ENCODE assay signal across 21 cellular contexts in genomic region chr11:78161937-78162336, GRCh38. TPM values are rescaled to one million over a fixed set of nuclear protein-coding genes. Genes with fewer than 3 reads are reported as not detected.
DNase-seq lines count a peak whose midpoint lies in the region; ATAC-seq and TF ChIP-seq lines count a peak whose summit lies in the region.
"Had no signal": no experiment of that assay in that cellular context is flagged by ENCODE, and none has a peak within 500 bp of the region (broad histone marks: within the 10 kb centered on the region; RNA-seq: fewer than 3 reads in every experiment).

No MANE protein-coding gene starts in this region.

- H3K4me1 ChIP-seq in right atrium auricular region: peaks cover 0 to 15% of the 10 kb centered on the region in 2 donors
- H3K4me1 ChIP-seq in CD8-positive, alpha-beta T cell (ENCODE audit: insufficient read depth, low read length): no peaks in the 10 kb centered on the region
- H3K4me1 ChIP-seq in effector memory CD4-positive, alpha-beta T cell (ENCODE audit: control insufficient read depth, insufficient read depth, low read length, poor library complexity, severe bottlenecking): no peaks in the 10 kb centered on the region
- H3K4me1 ChIP-seq: BLaER1 treated with 17β-estradiol and CSF1 and Interleukin-3, amounts not matched to agents 10 nM and 100 nM had no signal

- no peaks in the 10 kb centered on the region for H3K9me3 Mint-ChIP-seq in CD8-positive, alpha-beta T cell
- H3K9me3 Mint-ChIP-seq: activated naive CD4-positive, alpha-beta T cell treated with anti-CD3 and anti-CD28 coated beads, Interleukin-2, amount 50 U/mL, for 24 hours; activated T-cell treated with anti-CD3 and anti-CD28 coated beads, Interleukin-2, amount 50 U/mL, for 24 hours had no signal

- POLR2A ChIA-PET in CD8-positive, alpha-beta T cell (lab: Charles Lee): no interaction called here

- H3K36me3 ChIP-seq in right atrium auricular region: no peaks in the 10 kb centered on the region
- no peaks in the 10 kb centered on the region for H3K36me3 ChIP-seq in CD8-positive, alpha-beta T cell (ENCODE audit: insufficient read depth, low read length)
- no peaks in the 10 kb centered on the region for H3K36me3 ChIP-seq in effector memory CD4-positive, alpha-beta T cell (ENCODE audit: control insufficient read depth, insufficient read depth, low read length)
- H3K36me3 ChIP-seq: BLaER1 treated with 17β-estradiol and CSF1 and Interleukin-3, amounts not matched to agents 10 nM and 100 nM; tibial nerve had no signal

- H3K27me3 ChIP-seq in right atrium auricular region: no peaks in the 10 kb centered on the region
- no peaks in the 10 kb centered on the region for H3K27me3 ChIP-seq in CD8-positive, alpha-beta T cell (ENCODE audit: insufficient read depth, low read length)
- H3K27me3 ChIP-seq in effector memory CD4-positive, alpha-beta T cell (replicated peaks; ENCODE audit: control insufficient read depth, insufficient read depth, low read length, poor library complexity, severe bottlenecking): no peaks in the 10 kb centered on the region
- H3K27me3 ChIP-seq: BLaER1 treated with 17β-estradiol and CSF1 and Interleukin-3, amounts not matched to agents 10 nM and 100 nM; body of pancreas; tibial nerve had no signal

- CTCF ChIA-PET in CD8-positive, alpha-beta T cell (lab: Charles Lee): interaction anchor here (1.3 kb wide), 1 partner anchor 9 kb away, joined by 3 read pairs; no protein-coding TSS in a partner anchor

- no peak overlapping the region for H3K27ac Mint-ChIP-seq in CD8-positive, alpha-beta T cell
- H3K27ac Mint-ChIP-seq: activated naive CD4-positive, alpha-beta T cell treated with anti-CD3 and anti-CD28 coated beads, Interleukin-2, amount 50 U/mL, for 24 hours; activated T-cell treated with anti-CD3 and anti-CD28 coated beads, Interleukin-2, amount 50 U/mL, for 24 hours had no signal

- ATAC-seq in Right ventricle myocardium inferior: no peak
- no peak for ATAC-seq in CD8-positive, alpha-beta T cell
- ATAC-seq: body of pancreas, left lobe of liver had no signal

- no peaks in the 10 kb centered on the region for H3K4me1 Mint-ChIP-seq in CD8-positive, alpha-beta T cell (ENCODE audit: low read depth)
- H3K4me1 Mint-ChIP-seq: activated naive CD4-positive, alpha-beta T cell treated with anti-CD3 and anti-CD28 coated beads, Interleukin-2, amount 50 U/mL, for 24 hours had no signal

- no peaks in the 10 kb centered on the region for H3K36me3 Mint-ChIP-seq in CD8-positive, alpha-beta T cell
- H3K36me3 Mint-ChIP-seq: activated naive CD4-positive, alpha-beta T cell treated with anti-CD3 and anti-CD28 coated beads, Interleukin-2, amount 50 U/mL, for 24 hours had no signal

- no peak for TF ChIP-seq CTCF in right atrium auricular region (IDR thresholded peaks at IDR 0.05)
- TF ChIP-seq CTCF in fibroblast of villous mesenchyme (IDR thresholded peaks at IDR 0.05; ENCODE audit: insufficient read depth, low read depth, low read length): no peak
- TF ChIP-seq CTCF in CD8-positive, alpha-beta T cell (IDR thresholded peaks at IDR 0.05): no peak

- H3K4me3 ChIP-seq in right atrium auricular region: no peak overlapping the region
- no peak overlapping the region for H3K4me3 ChIP-seq in fibroblast of villous mesenchyme (ENCODE audit: low read depth, low read length)
- H3K4me3 ChIP-seq in CD8-positive, alpha-beta T cell (ENCODE audit: low read depth, low read length): no peak overlapping the region
- H3K4me3 ChIP-seq in effector memory CD4-positive, alpha-beta T cell (ENCODE audit: insufficient read depth, low read depth, low read length, poor library complexity, severe bottlenecking): no peak overlapping the region
- H3K4me3 ChIP-seq: BLaER1 treated with 17β-estradiol and CSF1 and Interleukin-3, amounts not matched to agents 10 nM and 100 nM; body of pancreas; skin epidermis; tibial nerve had no signal

- H3K4me3 Mint-ChIP-seq in CD8-positive, alpha-beta T cell: no peak overlapping the region
- H3K4me3 Mint-ChIP-seq: activated naive CD4-positive, alpha-beta T cell treated with anti-CD3 and anti-CD28 coated beads, Interleukin-2, amount 50 U/mL, for 24 hours; activated T-cell treated with anti-CD3 and anti-CD28 coated beads, Interleukin-2, amount 50 U/mL, for 24 hours had no signal

- peak; percentile 62 for DNase-seq in Right ventricle myocardium inferior (ENCODE audit: missing footprints)
- no peak for DNase-seq in right atrium auricular region (ENCODE audit: low spot score)
- peak; percentile 45 for DNase-seq in fibroblast of villous mesenchyme (ENCODE audit: low read depth)
- DNase-seq in mucosa of gallbladder (ENCODE audit: low spot score): peak; percentile 60
- DNase-seq in CD8-positive, alpha-beta T cell: no peak
- no peak for DNase-seq in activated CD4-positive, alpha-beta T cell treated with anti-CD3 and anti-CD28 coated beads, Interleukin-2, amount 50 U/mL, for 48 hours
- DNase-seq in effector memory CD4-positive, alpha-beta T cell: no peak
- DNase-seq in NCI-H226: no peak
- DNase-seq: activated CD4-positive, alpha-beta T cell treated with anti-CD3 and anti-CD28 coated beads, Interleukin-2, amount 50 U/mL, for 4 hours; activated T-cell treated with anti-CD3 and anti-CD28 coated beads, Interleukin-2, amount 50 U/mL, for 24 hours; DMS 273 treated with DMSO at 0.1 percent for 48 hours; KG1; NCI-H774; SW 1271 had no signal

- H3K9me3 ChIP-seq in right atrium auricular region: no peaks in the 10 kb centered on the region
- no peaks in the 10 kb centered on the region for H3K9me3 ChIP-seq in CD8-positive, alpha-beta T cell (ENCODE audit: low read length)
- no peaks in the 10 kb centered on the region for H3K9me3 ChIP-seq in effector memory CD4-positive, alpha-beta T cell (ENCODE audit: control insufficient read depth, low read length)
- H3K9me3 ChIP-seq: BLaER1 treated with 17β-estradiol and CSF1 and Interleukin-3, amounts not matched to agents 10 nM and 100 nM; body of pancreas; tibial nerve had no signal

- no peaks in the 10 kb centered on the region for H3K27me3 Mint-ChIP-seq in CD8-positive, alpha-beta T cell (ENCODE audit: low read depth)
- H3K27me3 Mint-ChIP-seq: activated naive CD4-positive, alpha-beta T cell treated with anti-CD3 and anti-CD28 coated beads, Interleukin-2, amount 50 U/mL, for 24 hours; activated T-cell treated with anti-CD3 and anti-CD28 coated beads, Interleukin-2, amount 50 U/mL, for 24 hours had no signal

- H3K27ac ChIP-seq in right atrium auricular region: peak overlapping the region in 1 of 2 donors; percentile 6
- no peak overlapping the region for H3K27ac ChIP-seq in CD8-positive, alpha-beta T cell (ENCODE audit: low read depth, low read length)
- H3K27ac ChIP-seq in effector memory CD4-positive, alpha-beta T cell (ENCODE audit: insufficient read depth, low read length, poor library complexity, severe bottlenecking): no peak overlapping the region
- H3K27ac ChIP-seq: BLaER1 treated with 17β-estradiol and CSF1 and Interleukin-3, amounts not matched to agents 10 nM and 100 nM; body of pancreas; HL-60; skin epidermis had no signal

- intact Hi-C loops in Right ventricle myocardium inferior (cut with DNase I): loop anchor here (10.0 kb wide), 1 partner anchor 413 kb away; the partner anchor contains the start of gene NARS2
- intact Hi-C loops in CD8-positive, alpha-beta T cell (cut with DNase I, micrococcal nuclease): no loop called here

RNA-seq across cellular contexts. Expression of gene ALG8, which starts 22.5 kb away (rescaled TPM):
- total RNA-seq in Right ventricle myocardium inferior (16.7 TPM), right atrium auricular region (10 to 100 TPM; 16.5 to 22.5 TPM), fibroblast of villous mesenchyme (37.7 and 60.9 TPM in 2 replicates), mucosa of gallbladder (33.3 TPM)
- total RNA-seq in CD8-positive, alpha-beta T cell: 10 to 100 TPM; 14.2 to 17.5 TPM

RNA-seq across cellular contexts. Expression of gene KCTD21, which starts 26.5 kb away (rescaled TPM):
- total RNA-seq in Right ventricle myocardium inferior: 10.6 TPM
- total RNA-seq in right atrium auricular region: 10 to 100 TPM in 1 of 2 donors, 1 to 10 TPM in 1; 9.8 to 12.9 TPM
- total RNA-seq in fibroblast of villous mesenchyme: 8.1 and 11.2 TPM in 2 replicates
- total RNA-seq in mucosa of gallbladder: 16.4 TPM
- 1 to 10 TPM; 3.0 to 3.4 TPM for total RNA-seq in CD8-positive, alpha-beta T cell

RNA-seq across cellular contexts. Expression of gene USP35, which starts 26.8 kb away (rescaled TPM):
- total RNA-seq in Right ventricle myocardium inferior: 6.2 TPM
- 1 to 10 TPM; 8.0 to 8.6 TPM for total RNA-seq in right atrium auricular region
- 10.8 and 12.9 TPM in 2 replicates for total RNA-seq in fibroblast of villous mesenchyme
- 10.4 TPM for total RNA-seq in mucosa of gallbladder
- total RNA-seq in CD8-positive, alpha-beta T cell: 10 to 100 TPM; 22.3 to 23.4 TPM

Comparison
In these comparisons a context has a peak if more than half of its experiments do, and no peak if none do; other contexts are left out.
1. DNase-seq: peak in Right ventricle myocardium inferior (single experiment), fibroblast of villous mesenchyme (single experiment) and mucosa of gallbladder (single experiment); none in right atrium auricular region (single experiment), CD8-positive, alpha-beta T cell (0 of 7), activated CD4-positive, alpha-beta T cell treated with anti-CD3 and anti-CD28 coated beads, Interleukin-2, amount 50 U/mL, for 48 hours (0 of 2), effector memory CD4-positive, alpha-beta T cell (0 of 3) and NCI-H226 (single experiment).